Comparison of ENCODE assay signal across 14 cellular contexts in genomic region chr3:140529096-140529495, GRCh38.
DNase-seq lines count a peak whose midpoint lies in the region; ATAC-seq and TF ChIP-seq lines count a peak whose summit lies in the region.
"Had no signal": no experiment of that assay in that cellular context is flagged by ENCODE, and none has a peak within 500 bp of the region (broad histone marks: within the 10 kb centered on the region; RNA-seq: fewer than 3 reads in every experiment).

No MANE protein-coding gene starts in this region.

- H3K36me3 Mint-ChIP-seq in osteocyte (ENCODE audit: unreplicated experiment): peaks cover 33% of the 10 kb centered on the region
- H3K36me3 Mint-ChIP-seq: activated naive CD4-positive, alpha-beta T cell treated with anti-CD3 and anti-CD28 coated beads, Interleukin-2, amount 50 U/mL, for 24 hours; CD4-positive, alpha-beta memory T cell had no signal

- intact Hi-C loops in PC-9 (cut with micrococcal nuclease; ENCODE audit: unreplicated experiment): loop anchor here (1.0 to 5.0 kb wide), 6 partner anchors 28 to 307 kb away; no protein-coding TSS in a partner anchor
- intact Hi-C loops in gastrocnemius medialis (cut with DNase I; ENCODE audit: low total_unique reads): no loop called here

- POLR2A ChIA-PET in PC-9 (lab: Charles Lee; ENCODE audit: unreplicated experiment): interaction anchor here (0.7 kb wide), 1 partner anchor 16 kb away, joined by 6 read pairs; no protein-coding TSS in a partner anchor

- TF ChIP-seq CTCF in PC-9 (conservative IDR thresholded peaks at IDR 0.05) (no peak), fibroblast of lung (conservative IDR thresholded peaks at IDR 0.05 in 1 of 2, IDR thresholded peaks at IDR 0.05 in 1 of 2; ENCODE audit: low read depth in 1 of 2, low read length in 2 of 2) (no peak), osteocyte (IDR thresholded peaks at IDR 0.05) (no peak), gastrocnemius medialis (IDR thresholded peaks at IDR 0.05 in 4 of 5, conservative IDR thresholded peaks at IDR 0.05 in 1 of 5) (no peak)

- H3K4me3 ChIP-seq in PC-9 (0 out of 2 replicates have a peak overlapping the region, but pooled peaks have one; percentile 25), fibroblast of lung (replicated peaks in 1 of 4; ENCODE audit: control extremely low read depth in 1 of 4, insufficient read depth in 1 of 4, low read depth in 3 of 4, low read length in 4 of 4) (no peak overlapping the region), gastrocnemius medialis (no peak overlapping the region)

- H3K9me3 Mint-ChIP-seq in osteocyte (ENCODE audit: unreplicated experiment): peaks cover 7% of the 10 kb centered on the region

- H3K27me3 ChIP-seq in PC-9 (ENCODE audit: insufficient read depth, low read depth): no peaks in the 10 kb centered on the region
- no peaks in the 10 kb centered on the region for H3K27me3 ChIP-seq in fibroblast of lung (ENCODE audit: control insufficient read depth, insufficient read depth, low read length)
- no peaks in the 10 kb centered on the region for H3K27me3 ChIP-seq in gastrocnemius medialis

- H2AFZ ChIP-seq in PC-9: no peak overlapping the region
- no peak overlapping the region for H2AFZ ChIP-seq in fibroblast of lung (ENCODE audit: low read length)

- BruUV-seq in PC-9 (replicated peaks; lab: Mats Ljungman, UMichigan): no TSS peak

- H3K36me3 ChIP-seq in PC-9 (ENCODE audit: low read depth) (no peaks in the 10 kb centered on the region), fibroblast of lung (ENCODE audit: control insufficient read depth, insufficient read depth, low read length) (no peaks in the 10 kb centered on the region), gastrocnemius medialis (no peaks in the 10 kb centered on the region)

- H3K4me1 ChIP-seq in PC-9 (replicated peaks; ENCODE audit: insufficient read depth) (peaks cover 35% of the 10 kb centered on the region), fibroblast of lung (ENCODE audit: control insufficient read depth, extremely low read depth, insufficient read depth, low read length) (no peaks in the 10 kb centered on the region), gastrocnemius medialis (no peaks in the 10 kb centered on the region)

- in situ Hi-C loops in gastrocnemius medialis (cut with MboI; ENCODE audit: low sequenced_read_pairs in 4 of 4): no loop called here

- H3K4me1 Mint-ChIP-seq in osteocyte (ENCODE audit: unreplicated experiment): peaks cover 56% of the 10 kb centered on the region
- H3K4me1 Mint-ChIP-seq: activated naive CD4-positive, alpha-beta T cell treated with anti-CD3 and anti-CD28 coated beads, Interleukin-2, amount 50 U/mL, for 24 hours; CD4-positive, alpha-beta memory T cell had no signal

- no peak for TF ChIP-seq POLR2A in gastrocnemius medialis (IDR thresholded peaks at IDR 0.05)

- DNase-seq in ELF-1 (ENCODE audit: low read depth, low spot score): peak; percentile 77
- DNase-seq in PC-9: peak; percentile 94 to 99
- peak; percentile 2 to 100 for DNase-seq in fibroblast of lung (ENCODE audit: low read depth in 2 of 2)
- DNase-seq in osteocyte (ENCODE audit: extremely low spot score, unreplicated experiment): peak; percentile 91
- DNase-seq in gastrocnemius medialis: no peak
- no peak for DNase-seq in NCI-H345 (lab: John Stamatoyannopoulos, UW)
- DNase-seq: CD4-positive, alpha-beta memory T cell; head of caudate nucleus; MV-4-11; NCI-H446; SIG-M5 had no signal

- H3K79me2 ChIP-seq in PC-9 (ENCODE audit: low read depth) (no peaks in the 10 kb centered on the region), fibroblast of lung (ENCODE audit: control insufficient read depth, insufficient read depth, low read length) (no peaks in the 10 kb centered on the region)

- ATAC-seq in GM21367 (IDR thresholded peaks at IDR 0.05; ENCODE audit: unreplicated experiment) (no peak), HG03432 (IDR thresholded peaks at IDR 0.05; ENCODE audit: unreplicated experiment) (no peak), gastrocnemius medialis (no peak)

- no peak overlapping the region for H3K4me3 Mint-ChIP-seq in osteocyte (ENCODE audit: unreplicated experiment)
- H3K4me3 Mint-ChIP-seq: activated naive CD4-positive, alpha-beta T cell treated with anti-CD3 and anti-CD28 coated beads, Interleukin-2, amount 50 U/mL, for 24 hours; CD4-positive, alpha-beta memory T cell had no signal

- H3K27ac ChIP-seq in PC-9 (peak overlapping the region; percentile 96), fibroblast of lung (ENCODE audit: insufficient read depth, low read length) (no peak overlapping the region), gastrocnemius medialis (no peak overlapping the region)

- CTCF ChIA-PET in PC-9 (lab: Charles Lee): no interaction called here

- no peaks in the 10 kb centered on the region for H3K27me3 Mint-ChIP-seq in osteocyte (ENCODE audit: unreplicated experiment)
- H3K27me3 Mint-ChIP-seq: activated naive CD4-positive, alpha-beta T cell treated with anti-CD3 and anti-CD28 coated beads, Interleukin-2, amount 50 U/mL, for 24 hours had no signal

- H3K4me2 ChIP-seq in PC-9: peak overlapping the region; percentile 60
- H3K4me2 ChIP-seq in fibroblast of lung (ENCODE audit: extremely low read depth, insufficient read depth, low read length): no peak overlapping the region

- no peaks in the 10 kb centered on the region for H3K9me2 ChIP-seq in PC-9 (ENCODE audit: insufficient read depth)

- H3K9ac ChIP-seq in fibroblast of lung (ENCODE audit: insufficient read depth, low read length): no peak overlapping the region

- H3F3A ChIP-seq in PC-9 (ENCODE audit: insufficient read depth, low read depth): peaks cover 24% of the 10 kb centered on the region

- no peaks in the 10 kb centered on the region for H4K20me1 ChIP-seq in PC-9 (ENCODE audit: insufficient read depth)
- no peaks in the 10 kb centered on the region for H4K20me1 ChIP-seq in fibroblast of lung (ENCODE audit: control insufficient read depth, extremely low read depth, insufficient read depth, low read length)

- H3K9me3 ChIP-seq in PC-9 (ENCODE audit: insufficient read depth, low read depth): peaks cover 10% of the 10 kb centered on the region; the same call in 1 of the 2 replicates
- H3K9me3 ChIP-seq in fibroblast of lung (ENCODE audit: control insufficient read depth, insufficient read depth, low read depth, low read length): no peaks in the 10 kb centered on the region
- H3K9me3 ChIP-seq in gastrocnemius medialis: no peaks in the 10 kb centered on the region

- peak overlapping the region; percentile 78 for H3K27ac Mint-ChIP-seq in osteocyte (ENCODE audit: unreplicated experiment)
- H3K27ac Mint-ChIP-seq: activated naive CD4-positive, alpha-beta T cell treated with anti-CD3 and anti-CD28 coated beads, Interleukin-2, amount 50 U/mL, for 24 hours; CD4-positive, alpha-beta memory T cell had no signal

Comparison
In these comparisons a context has a peak if more than half of its experiments do, and no peak if none do; other contexts are left out.
1. DNase-seq: peak in ELF-1 (single experiment), PC-9 (2 of 2), fibroblast of lung (2 of 2) and osteocyte (single experiment); none in gastrocnemius medialis (0 of 2) and NCI-H345 (single experiment).